Comparison of ENCODE assay signal across 17 cellular contexts in genomic region chr5:178077751-178078150, GRCh38. TPM values are rescaled to one million over a fixed set of nuclear protein-coding genes. Genes with fewer than 3 reads are reported as not detected.
DNase-seq lines count a peak whose midpoint lies in the region; ATAC-seq and TF ChIP-seq lines count a peak whose summit lies in the region.
"Had no signal": no experiment of that assay in that cellular context is flagged by ENCODE, and none has a peak within 500 bp of the region (broad histone marks: within the 10 kb centered on the region; RNA-seq: fewer than 3 reads in every experiment).

No MANE protein-coding gene starts in this region.

- H3K36me3 Mint-ChIP-seq in MCF 10A (ENCODE audit: insufficient read depth, unreplicated experiment) (no peaks in the 10 kb centered on the region), WTC11 (no peaks in the 10 kb centered on the region)
- H3K36me3 Mint-ChIP-seq: IgD-negative memory B cell, T-cell had no signal

- no peak overlapping the region for H3K4me3 ChIP-seq in mammary epithelial cell (replicated peaks in 1 of 3; ENCODE audit: insufficient read depth in 1 of 3, low read depth in 2 of 3, low read length in 3 of 3)
- H3K4me3 ChIP-seq: GM12878 had no signal

- H3K9me3 Mint-ChIP-seq in MCF 10A (ENCODE audit: unreplicated experiment) (no peaks in the 10 kb centered on the region), WTC11 (no peaks in the 10 kb centered on the region)
- H3K9me3 Mint-ChIP-seq: IgD-negative memory B cell, T-cell had no signal

- CTCF ChIA-PET in MCF 10A (lab: Yijun Ruan, JAX): interaction anchor here (0.6 to 6.6 kb wide), 23 partner anchors 11 to 1623 kb away, joined by 3 to 286 read pairs (median 5); partner anchors contain the start of genes NHP2 and RMND5B
- CTCF ChIA-PET in mammary epithelial cell (lab: Charles Lee; ENCODE audit: low non-redundant PET): interaction anchor here (0.8 kb wide), 1 partner anchor 68 kb away, joined by 3 read pairs; no protein-coding TSS in a partner anchor
- CTCF ChIA-PET in WTC11 (lab: Charles Lee): interaction anchor here (0.8 to 8.9 kb wide), 13 partner anchors 12 to 127 kb away, joined by 3 to 138 read pairs (median 4); partner anchors contain the start of genes HNRNPAB and NHP2

- no peak for TF ChIP-seq CTCF in MCF 10A (IDR thresholded peaks at IDR 0.05; ENCODE audit: unreplicated experiment)
- no peak for TF ChIP-seq CTCF in mammary epithelial cell (conservative IDR thresholded peaks at IDR 0.05 in 1 of 2, IDR thresholded peaks at IDR 0.05 in 1 of 2; ENCODE audit: extremely low read depth in 1 of 2, insufficient read depth in 1 of 2, low read depth in 1 of 2, low read length in 2 of 2)
- no peak for TF ChIP-seq CTCF in WTC11 (IDR thresholded peaks at IDR 0.05)

- ATAC-seq in WTC11 (peak; percentile 33), HG02610 (IDR thresholded peaks at IDR 0.05; ENCODE audit: unreplicated experiment) (no peak), GM18909 (IDR thresholded peaks at IDR 0.05; ENCODE audit: poor library complexity, unreplicated experiment) (no peak), HG02884 (IDR thresholded peaks at IDR 0.05; ENCODE audit: unreplicated experiment) (no peak)
- ATAC-seq: GM12878, T-cell had no signal

- 67% methylated on average over 3 of the region's 5 CpGs for WGBS in mammary epithelial cell (ENCODE audit: low coverage, missing lambda C conversion rate)

- H3K27ac Mint-ChIP-seq in MCF 10A (ENCODE audit: low read depth, unreplicated experiment) (peak overlapping the region; percentile 0), WTC11 (no peak overlapping the region)
- H3K27ac Mint-ChIP-seq: T-cell had no signal

- H4K20me1 ChIP-seq in mammary epithelial cell (ENCODE audit: insufficient read depth, low read length): no peaks in the 10 kb centered on the region

- BruUV-seq in MCF 10A (replicated peaks; lab: Mats Ljungman, UMichigan) (no TSS peak), mammary epithelial cell (replicated peaks; lab: Mats Ljungman, UMichigan) (no TSS peak)

- no peaks in the 10 kb centered on the region for H3K36me3 ChIP-seq in mammary epithelial cell (ENCODE audit: insufficient read depth, low read length)

- peak overlapping the region; percentile 22 for H3K4me3 Mint-ChIP-seq in MCF 10A (ENCODE audit: unreplicated experiment)
- no peak overlapping the region for H3K4me3 Mint-ChIP-seq in WTC11
- H3K4me3 Mint-ChIP-seq: IgD-negative memory B cell, T-cell had no signal

- in situ Hi-C loops in mammary epithelial cell (cut with MboI; ENCODE audit: low sequenced_read_pairs in 2 of 2): loop anchor here (5.0 kb wide), 2 partner anchors 70 to 80 kb away; no protein-coding TSS in a partner anchor

- H3K27ac ChIP-seq in mammary epithelial cell (ENCODE audit: insufficient read depth, low read depth, low read length): no peak overlapping the region

- peaks cover 3% of the 10 kb centered on the region for H3K27me3 ChIP-seq in mammary epithelial cell (ENCODE audit: insufficient read depth, low read length)

- DNase-seq in MCF 10A (ENCODE audit: unreplicated experiment) (no peak), mammary epithelial cell (no peak), WTC11 (ENCODE audit: low spot score) (peak; percentile 30), islet precursor cell (peak; percentile 70), AML-193 (lab: John Stamatoyannopoulos, UW) (no peak)
- DNase-seq: 8988T, C1 segment of cervical spinal cord, NCI-H187 treated with DMSO at 0.1 percent for 48 hours, NCI-H526 treated with DMSO at 0.1 percent for 48 hours, Right ventricle myocardium superior, SK-N-SH, T-cell had no signal

- dilution Hi-C loops in mammary epithelial cell (cut with HindIII; ENCODE audit: low sequenced_read_pairs): loop anchor here (5.0 kb wide), 1 partner anchor 75 kb away; the partner anchor contains the start of gene NHP2

- peaks cover 46% of the 10 kb centered on the region for H3K4me1 Mint-ChIP-seq in MCF 10A (ENCODE audit: insufficient read depth, unreplicated experiment)
- H3K4me1 Mint-ChIP-seq in WTC11: peaks cover 27% of the 10 kb centered on the region

- H3K79me2 ChIP-seq in mammary epithelial cell (ENCODE audit: insufficient read depth, low read length): no peaks in the 10 kb centered on the region

- no peak overlapping the region for H3K9ac ChIP-seq in mammary epithelial cell (ENCODE audit: insufficient read depth, low read length)
- H3K9ac ChIP-seq: SK-N-SH had no signal

- POLR2A ChIA-PET in MCF 10A (lab: Yijun Ruan, JAX): interaction anchor here (0.5 to 7.7 kb wide), 18 partner anchors 13 to 966 kb away, joined by 3 to 123 read pairs (median 4); partner anchors contain the start of genes HNRNPAB, NHP2, RMND5B and ZNF354A
- POLR2A ChIA-PET in WTC11 (lab: Charles Lee): interaction anchor here (0.7 to 1.4 kb wide), 6 partner anchors 36 to 127 kb away, joined by 3 to 7 read pairs (median 4); partner anchors contain the start of genes HNRNPAB and N4BP3

- intact Hi-C loops in MCF 10A (cut with micrococcal nuclease): loop anchor here (1.0 to 5.0 kb wide), 2 partner anchors 35 to 55 kb away; partner anchors contain the start of gene RMND5B
- intact Hi-C loops in mammary epithelial cell (cut with micrococcal nuclease): loop anchor here (5.0 kb wide), 1 partner anchor 55 kb away; the partner anchor contains the start of gene RMND5B

- H3K4me1 ChIP-seq in mammary epithelial cell (ENCODE audit: insufficient read depth, low read length): peaks cover 13% of the 10 kb centered on the region

- H2AFZ ChIP-seq in mammary epithelial cell (ENCODE audit: low read depth, low read length): no peak overlapping the region

- peaks cover 46% of the 10 kb centered on the region for H3K27me3 Mint-ChIP-seq in MCF 10A (ENCODE audit: insufficient read depth, unreplicated experiment)
- peaks cover 15% of the 10 kb centered on the region for H3K27me3 Mint-ChIP-seq in WTC11 (ENCODE audit: low read depth)

- H3K9me3 ChIP-seq in mammary epithelial cell (replicated peaks; ENCODE audit: insufficient read depth, low read length): no peaks in the 10 kb centered on the region
- H3K9me3 ChIP-seq: SK-N-SH had no signal

- H3K4me2 ChIP-seq in mammary epithelial cell (ENCODE audit: insufficient read depth, low read depth, low read length): no peak overlapping the region
- H3K4me2 ChIP-seq: SK-N-SH had no signal

TF ChIP-seq in WTC11, 78 proteins besides CTCF, POLR2A, EP300 and RAD21 (continues in another document):
- no peak for TF ChIP-seq JAZF1 (CRISPR knock-in tag; IDR thresholded peaks at IDR 0.05)
- no peak for TF ChIP-seq TEAD4 (CRISPR knock-in tag; IDR thresholded peaks at IDR 0.05)
- no peak for TF ChIP-seq ZNF532 (CRISPR knock-in tag; IDR thresholded peaks at IDR 0.05; ENCODE audit: borderline replicate concordance)
- TF ChIP-seq ZNF416 (CRISPR knock-in tag; IDR thresholded peaks at IDR 0.05): no peak
- TF ChIP-seq GTF2I (CRISPR knock-in tag; conservative IDR thresholded peaks at IDR 0.05): no peak

RNA-seq across cellular contexts. Expression of gene N4BP3, which starts 35.6 kb away (rescaled TPM):
- 0.33 and 0.56 TPM in 2 replicates for total RNA-seq in MCF 10A (2022)
- 1 to 10 TPM in 1 of 2 donors, under 1 TPM in 1; 0.67 to 2.2 TPM for total RNA-seq in mammary epithelial cell
- polyA plus RNA-seq in mammary epithelial cell: 0.46 TPM
- not detected for polyA minus RNA-seq in mammary epithelial cell
- total RNA-seq in WTC11 (2021): 40.3 to 46.2 TPM (median 41.6 TPM) in 3 replicates

RNA-seq across cellular contexts. Expression of gene RMND5B, which starts 53.1 kb away (rescaled TPM):
- 53.0 and 56.5 TPM in 2 replicates for total RNA-seq in MCF 10A (2022)
- 10 to 100 TPM; 15.3 to 23.8 TPM for total RNA-seq in mammary epithelial cell
- 17.1 TPM for polyA plus RNA-seq in mammary epithelial cell
- polyA minus RNA-seq in mammary epithelial cell: 22.2 TPM
- 86.1 to 93.3 TPM (median 92.5 TPM) in 3 replicates for total RNA-seq in WTC11 (2021)

Comparison
In these comparisons a context has a peak if more than half of its experiments do, and no peak if none do; other contexts are left out.
1. DNase-seq: peak in WTC11 (single experiment) and islet precursor cell (single experiment); none in MCF 10A (single experiment), mammary epithelial cell (single experiment) and AML-193 (0 of 2).
2. RNA of gene N4BP3, which starts 35.6 kb away (total RNA-seq): 40.3 to 46.2 TPM in WTC11; 0.67 to 2.2 TPM in mammary epithelial cell and 0.33 to 0.56 TPM in MCF 10A; every median in the first group is over 10 times any median in the second.